In genomic region chrX:54529559-54530357, GRCh38 we compare ENCODE assay signal across 8 cellular contexts. TPM values are rescaled to one million over a fixed set of nuclear protein-coding genes. Genes with fewer than 3 reads are reported as not detected.
DNase-seq lines count a peak whose midpoint lies in the region; ATAC-seq and TF ChIP-seq lines count a peak whose summit lies in the region.

GNL3L (plus strand) TSS chrX:54530219; CDS start chrX:54532567, 2,348 bp downstream.

- peak within 1 kb of the TSS; percentile 10; the same call in 1 of the 3 replicates for H2BK15ac ChIP-seq in IMR-90 (ENCODE audit: low read depth, low read length)

- H3K4me2 ChIP-seq in IMR-90 (ENCODE audit: low read depth, low read length) (peak within 1 kb of the TSS; percentile 91), OCI-LY7 (ENCODE audit: low read length) (peak within 1 kb of the TSS; percentile 88)

- peak within 1 kb of the TSS; percentile 95 for H3K27ac ChIP-seq in IMR-90 (ENCODE audit: insufficient read depth, low read length)
- H3K27ac ChIP-seq in OCI-LY7 (ENCODE audit: low read depth, low read length, poor library complexity, severe bottlenecking): peak within 1 kb of the TSS; percentile 76

- H3K9me1 ChIP-seq in IMR-90 (ENCODE audit: insufficient read depth, low read length): no peaks in the 10 kb centered on the region

- peak within 1 kb of the TSS; percentile 92 for H3K4ac ChIP-seq in IMR-90 (ENCODE audit: low read depth, low read length)

- H3K14ac ChIP-seq in IMR-90 (replicated peaks; ENCODE audit: low read depth, low read length): peak within 1 kb of the TSS; percentile 94

- no TSS peak for BruUV-seq in IMR-90 (replicated peaks; lab: Mats Ljungman, UMichigan)
- BruUV-seq in OCI-LY7 (replicated peaks; lab: Mats Ljungman, UMichigan): TSS peak; percentile 93

- peak within 1 kb of the TSS; percentile 98 for H3K4me3 ChIP-seq in IMR-90 (ENCODE audit: insufficient read depth, low read depth, low read length)
- H3K4me3 ChIP-seq in OCI-LY7 (ENCODE audit: low read depth, low read length, poor library complexity, severe bottlenecking): peak within 1 kb of the TSS; percentile 99
- peak within 1 kb of the TSS; percentile 87 for H3K4me3 ChIP-seq in epithelial cell of esophagus (ENCODE audit: low read length)
- H3K4me3 ChIP-seq in mucosa of descending colon: peak within 1 kb of the TSS; percentile 51

- WGBS in IMR-90 (ENCODE audit: extremely low coverage in 2 of 2, insufficient read length in 1 of 2), 2 experiments: 45% methylated on average over 3 of the region's 50 CpGs; no CpG with 5 or more reads in 1 of the 2 experiments

- peak within 1 kb of the TSS; percentile 60; the same call in 1 of the 2 replicates for H2BK120ac ChIP-seq in IMR-90 (ENCODE audit: low read depth, low read length)

- H3K27me3 ChIP-seq in IMR-90 (ENCODE audit: control insufficient read depth, insufficient read depth, low read length): no peaks in the 10 kb centered on the region

- no peak within 1 kb of the TSS; the same call in 1 of the 2 replicates for H2BK20ac ChIP-seq in IMR-90 (ENCODE audit: low read depth, low read length)

- 0 out of 2 replicates have a peak, but pooled peaks cover 2% of the 10 kb centered on the region for H3K9me3 ChIP-seq in IMR-90 (ENCODE audit: control insufficient read depth, insufficient read depth, low read length)
- H3K9me3 ChIP-seq in OCI-LY7 (ENCODE audit: low read length): no peaks in the 10 kb centered on the region
- no peaks in the 10 kb centered on the region for H3K9me3 ChIP-seq in mucosa of descending colon

- peak within 1 kb of the TSS; percentile 90 for H2AK5ac ChIP-seq in IMR-90 (ENCODE audit: low read depth, low read length)

- H4K5ac ChIP-seq in IMR-90 (ENCODE audit: low read depth, low read length): peak within 1 kb of the TSS; percentile 91

- peak within 1 kb of the TSS; percentile 85 for H2AFZ ChIP-seq in IMR-90 (replicated peaks; ENCODE audit: low read length, poor library complexity)
- peak within 1 kb of the TSS; percentile 82; the same call in 1 of the 2 replicates for H2AFZ ChIP-seq in OCI-LY7 (ENCODE audit: low read length)

- H3K23ac ChIP-seq in IMR-90 (ENCODE audit: low read depth, low read length): peak within 1 kb of the TSS; percentile 92

- H3K79me1 ChIP-seq in IMR-90 (ENCODE audit: low read depth in 1 of 2, low read length in 2 of 2): peaks cover 0 to 31% of the 10 kb centered on the region in 2 experiments; a peak in 3 of 4 replicates

- dilution Hi-C loops in IMR-90 (cut with HindIII; ENCODE audit: low sequenced_read_pairs, unreplicated experiment): no loop called here

- H3K9ac ChIP-seq in IMR-90 (ENCODE audit: low read depth, low read length): peak within 1 kb of the TSS; percentile 92

- TF ChIP-seq POLR2A in IMR-90 (IDR thresholded peaks at IDR 0.05; ENCODE audit: low read depth, low read length): peak; percentile 68; the same call in 1 of the 2 replicates

- intact Hi-C loops in IMR-90 (cut with micrococcal nuclease) (loop anchor here (1.0 to 2.0 kb wide), 2 partner anchors 33 to 37 kb away; partner anchors contain the start of gene FGD1), OCI-LY7 (cut with micrococcal nuclease; ENCODE audit: unreplicated experiment) (loop anchor here (1.0 to 5.0 kb wide), 3 partner anchors 110 to 473 kb away; partner anchors contain the start of genes APEX2 and FAM120C), mucosa of descending colon (cut with DNase I, micrococcal nuclease) (no loop called here)

- ATAC-seq in GM21528 (IDR thresholded peaks at IDR 0.05; ENCODE audit: low FRiP score, unreplicated experiment) (peak; percentile 91), IMR-90 (ENCODE audit: low read depth) (peak; percentile 90), mucosa of descending colon (peak; percentile 96)

- H3K36me3 ChIP-seq in IMR-90 (ENCODE audit: control insufficient read depth, insufficient read depth, low read length): no peaks in the 10 kb centered on the region
- peaks cover 40% of the 10 kb centered on the region for H3K36me3 ChIP-seq in OCI-LY7 (ENCODE audit: insufficient read depth, low read length)
- no peaks in the 10 kb centered on the region for H3K36me3 ChIP-seq in mucosa of descending colon (ENCODE audit: low read depth)

- TF ChIP-seq RAD21 in IMR-90 (IDR thresholded peaks at IDR 0.05; ENCODE audit: low read length): no peak

- peak within 1 kb of the TSS; percentile 95 for H2AK9ac ChIP-seq in IMR-90 (replicated peaks; ENCODE audit: low read depth, low read length, poor library complexity)

- no peak for TF ChIP-seq CTCF in IMR-90 (conservative IDR thresholded peaks at IDR 0.05; ENCODE audit: low read depth, low read length)
- no peak for TF ChIP-seq CTCF in OCI-LY7 (conservative IDR thresholded peaks at IDR 0.05; ENCODE audit: low read length)
- TF ChIP-seq CTCF in epithelial cell of esophagus (IDR thresholded peaks at IDR 0.05; ENCODE audit: insufficient read depth, low read depth, low read length, missing control alignments): no peak
- no peak for TF ChIP-seq CTCF in mucosa of descending colon (IDR thresholded peaks at IDR 0.05)

- no peaks in the 10 kb centered on the region for H4K20me1 ChIP-seq in IMR-90 (ENCODE audit: insufficient read depth, low read length)
- H4K20me1 ChIP-seq in OCI-LY7 (ENCODE audit: insufficient read depth, low read length): no peaks in the 10 kb centered on the region

- H4K91ac ChIP-seq in IMR-90 (ENCODE audit: insufficient read depth, low read depth, low read length): peak within 1 kb of the TSS; percentile 89

- peak within 1 kb of the TSS; percentile 89 for H2BK5ac ChIP-seq in IMR-90 (ENCODE audit: low read depth, low read length, poor library complexity, severe bottlenecking)

- CTCF ChIA-PET in IMR-90 (lab: Yijun Ruan, JAX): no interaction called here
- CTCF ChIA-PET in OCI-LY7 (lab: Charles Lee; ENCODE audit: unreplicated experiment): no interaction called here

- peak; percentile 91 for DNase-seq in D341Med (ENCODE audit: low spot score)
- peak; percentile 79 for DNase-seq in IMR-90
- DNase-seq in OCI-LY7 (ENCODE audit: low spot score): peak; percentile 88
- peak; percentile 59 for DNase-seq in activated T-cell treated with anti-CD3 and anti-CD28 coated beads for 1 hour (ENCODE audit: low read depth)
- peak; percentile 86 for DNase-seq in epithelial cell of esophagus (ENCODE audit: low read depth)
- DNase-seq in mucosa of descending colon: peak; percentile 88 to 95 (median 91)
- DNase-seq in stimulated activated CD8-positive, alpha-beta memory T cell treated with anti-CD3 and anti-CD28 coated beads, Interleukin-4, amount 100 ng/mL, for 1 hour (ENCODE audit: low read depth in 2 of 2, low spot score in 1 of 2): peak; percentile 28 to 53

- in situ Hi-C loops in IMR-90 (cut with MboI; ENCODE audit: low sequenced_read_pairs): no loop called here

- H3K79me2 ChIP-seq in OCI-LY7 (ENCODE audit: insufficient read depth, low read depth, low read length): peaks cover 46% of the 10 kb centered on the region

- H3K18ac ChIP-seq in IMR-90 (ENCODE audit: low read depth, low read length): peak within 1 kb of the TSS; percentile 86

- POLR2A ChIA-PET in IMR-90 (lab: Charles Lee; ENCODE audit: unreplicated experiment): no interaction called here
- POLR2A ChIA-PET in OCI-LY7 (lab: Charles Lee): interaction anchor here (0.8 kb wide), 1 partner anchor 154 kb away, joined by 3 read pairs; no protein-coding TSS in a partner anchor

- H3K4me1 ChIP-seq in IMR-90 (ENCODE audit: control insufficient read depth, insufficient read depth, low read length) (peaks cover 2% of the 10 kb centered on the region), OCI-LY7 (ENCODE audit: insufficient read depth, low read length, poor library complexity, severe bottlenecking) (peaks cover 31% of the 10 kb centered on the region), mucosa of descending colon (ENCODE audit: low read depth) (peaks cover 2% of the 10 kb centered on the region)

- H3K56ac ChIP-seq in IMR-90 (ENCODE audit: extremely low read depth, insufficient read depth, low read length): peak within 1 kb of the TSS; percentile 83

- H4K8ac ChIP-seq in IMR-90 (ENCODE audit: low read depth in 2 of 2, low read length in 2 of 2): peak within 1 kb of the TSS; percentile 97 to 98

- H3K9me2 ChIP-seq in OCI-LY7 (ENCODE audit: insufficient read depth, low read length): no peaks in the 10 kb centered on the region

TF ChIP-seq in IMR-90, 13 proteins besides CTCF, POLR2A, EP300 and RAD21:
- TF ChIP-seq BHLHE40 (IDR thresholded peaks at IDR 0.05; ENCODE audit: low read depth, low read length) (peak; percentile 34; the same call in 1 of the 2 replicates), MXI1 (IDR thresholded peaks at IDR 0.05; ENCODE audit: borderline replicate concordance, low read depth, low read length) (no peak), NFE2L2 (IDR thresholded peaks at IDR 0.05; ENCODE audit: low read depth, low read length) (no peak), RCOR1 (IDR thresholded peaks at IDR 0.05; ENCODE audit: insufficient replicate concordance, low read length) (no peak), USF2 (IDR thresholded peaks at IDR 0.05; ENCODE audit: low read depth, low read length) (peak; percentile 87), CEBPB (IDR thresholded peaks at IDR 0.05; ENCODE audit: low read depth, low read length) (no peak), ELK1 (IDR thresholded peaks at IDR 0.05; ENCODE audit: borderline replicate concordance, low read depth, low read length) (no peak)

RNA-seq across cellular contexts. Expression of gene GNL3L, which starts in this region (rescaled TPM):
- total RNA-seq in IMR-90 (2012; rRNA removed) (47.2 and 48.8 TPM in 2 replicates), OCI-LY7 (2022) (63.4 and 71.5 TPM in 2 replicates), mucosa of descending colon (10 to 100 TPM; 23.2 to 33.5 (median 30.2) TPM)
- 15.4 and 16.5 TPM in 2 replicates for polyA plus RNA-seq in IMR-90 (2012; rRNA removed)
- polyA plus RNA-seq in IMR-90 (2012; cell fraction: cytosol; rRNA removed): 9.5 and 11.9 TPM in 2 replicates
- polyA plus RNA-seq in IMR-90 (2012; cell fraction: nucleus; rRNA removed; ENCODE audit: low replicate concordance): 12.3 and 18.2 TPM in 2 replicates
- total RNA-seq in OCI-LY7 (2014; rRNA removed; shearing (Covaris generic)): 45.1 and 45.7 TPM in 2 replicates

Comparison
In these comparisons a context has a peak if more than half of its experiments do, and no peak if none do; other contexts are left out.
1. Peak in every context shown above with its lines: DNase-seq, ATAC-seq, H3K4me3 ChIP-seq and H3K27ac ChIP-seq.
2. DNase-seq: peak in every context shown above with its lines; median percentile 91 in D341Med; 91 in mucosa of descending colon; 88 in OCI-LY7; 86 in epithelial cell of esophagus; 79 in IMR-90; 59 in activated T-cell treated with anti-CD3 and anti-CD28 coated beads for 1 hour; 40 in stimulated activated CD8-positive, alpha-beta memory T cell treated with anti-CD3 and anti-CD28 coated beads, Interleukin-4, amount 100 ng/mL, for 1 hour.
3. intact Hi-C loops: an anchor here in IMR-90 (1.0 to 2.0 kb wide) and OCI-LY7 (1.0 to 5.0 kb wide); none called in mucosa of descending colon.